Comparison of ENCODE assay signal across 1 cellular context in genomic region chr5:139517683-139518564, GRCh38.
A peak's percentile ranks its signal among the peaks of the same experiment; 100 is the strongest.
TF ChIP-seq lines count a peak whose summit lies in the region.

No MANE protein-coding gene starts in this region.

TF ChIP-seq in K562, 482 proteins besides CTCF, POLR2A, EP300 and RAD21 (continued from another document and continues in another):
- TF ChIP-seq ZBTB43 (CRISPR knock-in tag; IDR thresholded peaks at IDR 0.05) (no peak; the same call in 1 of the 2 replicates), LARP7 (IDR thresholded peaks at IDR 0.05) (0 out of 2 replicates have a peak, but pooled peaks have one; percentile 28), CBX5 (IDR thresholded peaks at IDR 0.05; ENCODE audit: borderline replicate concordance, low read depth) (0 out of 2 replicates have a peak, but pooled peaks have one; percentile 18), NR4A1 (CRISPR knock-in tag; IDR thresholded peaks at IDR 0.05) (no peak), NR4A1 (tag; IDR thresholded peaks at IDR 0.05) (0 out of 2 replicates have a peak, but pooled peaks have one; percentile 59), AFF4 (CRISPR knock-in tag; IDR thresholded peaks at IDR 0.05) (peak; percentile 79; the same call in 1 of the 2 replicates), TCF7 (IDR thresholded peaks at IDR 0.05; ENCODE audit: borderline replicate concordance) (no peak), DACH1 (IDR thresholded peaks at IDR 0.05; ENCODE audit: partially characterized antibody) (peak; percentile 66), CUX1 (CRISPR knock-in tag; IDR thresholded peaks at IDR 0.05) (no peak), ZNF398 (CRISPR knock-in tag; IDR thresholded peaks at IDR 0.05) (no peak), PHF20 (IDR thresholded peaks at IDR 0.05; ENCODE audit: partially characterized antibody) (peak; percentile 92), CCAR2 (IDR thresholded peaks at IDR 0.05; ENCODE audit: low read depth, low read length) (no peak), ARID4B (CRISPR knock-in tag; IDR thresholded peaks at IDR 0.05) (peak; percentile 73), ID3 (CRISPR knock-in tag; IDR thresholded peaks at IDR 0.05) (no peak), ID3 (tag; IDR thresholded peaks at IDR 0.05) (peak; percentile 87), BRF1 (IDR thresholded peaks at IDR 0.05; ENCODE audit: borderline replicate concordance, extremely low read depth, insufficient read length) (no peak), RBM15 (IDR thresholded peaks at IDR 0.05; ENCODE audit: insufficient read depth, low read length) (no peak), EWSR1 (IDR thresholded peaks at IDR 0.05; ENCODE audit: borderline replicate concordance, low read depth, partially characterized antibody) (no peak), ZFP36 (IDR thresholded peaks at IDR 0.05; ENCODE audit: low read depth, low read length, partially characterized antibody) (no peak), CREB3L1 (IDR thresholded peaks at IDR 0.05; ENCODE audit: borderline replicate concordance, low read depth) (peak; percentile 77; the same call in 1 of the 2 replicates), SRSF1 (IDR thresholded peaks at IDR 0.05; ENCODE audit: low read depth, low read length) (no peak), POLR2H (tag; IDR thresholded peaks at IDR 0.05; ENCODE audit: low read depth) (peak; percentile 83), FOXJ3 (CRISPR knock-in tag; IDR thresholded peaks at IDR 0.05) (no peak), NFIX (CRISPR knock-in tag; IDR thresholded peaks at IDR 0.05; ENCODE audit: low read depth) (peak; percentile 62)
